1 cellular context compared by ENCODE assay signal in the genomic region with DNA sequence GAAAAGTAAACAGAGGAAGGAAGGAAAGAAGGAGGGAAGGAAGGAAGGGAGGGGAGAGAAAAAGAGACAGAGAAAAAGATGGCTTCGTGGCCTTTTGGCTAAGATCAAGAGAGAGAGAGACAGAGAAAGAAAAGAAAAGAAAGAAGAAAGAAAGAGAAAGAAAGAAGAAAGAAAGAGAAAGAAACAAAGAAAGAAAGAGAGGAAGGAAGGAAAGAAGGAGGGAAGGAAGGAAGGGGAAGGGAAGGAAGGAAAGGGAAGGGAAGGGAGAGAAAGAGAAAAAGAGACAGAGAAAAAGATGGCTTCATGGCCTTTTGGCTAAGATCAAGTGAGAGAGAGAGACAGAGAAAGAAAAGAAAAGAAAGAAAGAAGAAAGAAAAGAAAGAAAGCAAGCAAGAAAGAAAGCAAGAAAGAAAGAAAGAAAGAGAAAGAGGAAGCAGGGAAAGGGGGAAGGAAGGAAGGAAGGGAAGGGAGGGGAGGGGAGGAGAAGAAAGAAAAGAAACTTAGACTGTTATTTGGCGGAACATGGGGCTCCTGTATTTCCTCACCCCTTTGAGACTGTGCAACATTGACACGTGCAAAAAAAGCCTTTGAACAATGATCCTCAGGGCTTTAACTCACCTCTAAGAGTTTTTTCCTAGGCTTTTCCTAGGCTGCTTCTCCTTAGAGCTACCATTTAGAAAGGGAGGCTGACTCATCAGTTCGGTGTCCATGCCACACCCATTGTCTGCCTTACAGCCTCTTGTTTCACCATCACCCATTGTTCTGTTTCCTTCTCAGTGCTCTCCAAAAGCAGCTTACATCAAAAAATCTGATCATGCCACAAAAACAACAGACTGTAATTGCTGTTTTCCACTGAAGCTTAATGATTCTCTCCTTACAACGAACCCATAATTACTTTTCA.
TF ChIP-seq lines count a peak whose summit lies in the region.

No MANE protein-coding gene starts in this region.

TF ChIP-seq in GM23338, 12 proteins besides CTCF, POLR2A, EP300 and RAD21 (continued from another document):
- TF ChIP-seq, protein P1, sequence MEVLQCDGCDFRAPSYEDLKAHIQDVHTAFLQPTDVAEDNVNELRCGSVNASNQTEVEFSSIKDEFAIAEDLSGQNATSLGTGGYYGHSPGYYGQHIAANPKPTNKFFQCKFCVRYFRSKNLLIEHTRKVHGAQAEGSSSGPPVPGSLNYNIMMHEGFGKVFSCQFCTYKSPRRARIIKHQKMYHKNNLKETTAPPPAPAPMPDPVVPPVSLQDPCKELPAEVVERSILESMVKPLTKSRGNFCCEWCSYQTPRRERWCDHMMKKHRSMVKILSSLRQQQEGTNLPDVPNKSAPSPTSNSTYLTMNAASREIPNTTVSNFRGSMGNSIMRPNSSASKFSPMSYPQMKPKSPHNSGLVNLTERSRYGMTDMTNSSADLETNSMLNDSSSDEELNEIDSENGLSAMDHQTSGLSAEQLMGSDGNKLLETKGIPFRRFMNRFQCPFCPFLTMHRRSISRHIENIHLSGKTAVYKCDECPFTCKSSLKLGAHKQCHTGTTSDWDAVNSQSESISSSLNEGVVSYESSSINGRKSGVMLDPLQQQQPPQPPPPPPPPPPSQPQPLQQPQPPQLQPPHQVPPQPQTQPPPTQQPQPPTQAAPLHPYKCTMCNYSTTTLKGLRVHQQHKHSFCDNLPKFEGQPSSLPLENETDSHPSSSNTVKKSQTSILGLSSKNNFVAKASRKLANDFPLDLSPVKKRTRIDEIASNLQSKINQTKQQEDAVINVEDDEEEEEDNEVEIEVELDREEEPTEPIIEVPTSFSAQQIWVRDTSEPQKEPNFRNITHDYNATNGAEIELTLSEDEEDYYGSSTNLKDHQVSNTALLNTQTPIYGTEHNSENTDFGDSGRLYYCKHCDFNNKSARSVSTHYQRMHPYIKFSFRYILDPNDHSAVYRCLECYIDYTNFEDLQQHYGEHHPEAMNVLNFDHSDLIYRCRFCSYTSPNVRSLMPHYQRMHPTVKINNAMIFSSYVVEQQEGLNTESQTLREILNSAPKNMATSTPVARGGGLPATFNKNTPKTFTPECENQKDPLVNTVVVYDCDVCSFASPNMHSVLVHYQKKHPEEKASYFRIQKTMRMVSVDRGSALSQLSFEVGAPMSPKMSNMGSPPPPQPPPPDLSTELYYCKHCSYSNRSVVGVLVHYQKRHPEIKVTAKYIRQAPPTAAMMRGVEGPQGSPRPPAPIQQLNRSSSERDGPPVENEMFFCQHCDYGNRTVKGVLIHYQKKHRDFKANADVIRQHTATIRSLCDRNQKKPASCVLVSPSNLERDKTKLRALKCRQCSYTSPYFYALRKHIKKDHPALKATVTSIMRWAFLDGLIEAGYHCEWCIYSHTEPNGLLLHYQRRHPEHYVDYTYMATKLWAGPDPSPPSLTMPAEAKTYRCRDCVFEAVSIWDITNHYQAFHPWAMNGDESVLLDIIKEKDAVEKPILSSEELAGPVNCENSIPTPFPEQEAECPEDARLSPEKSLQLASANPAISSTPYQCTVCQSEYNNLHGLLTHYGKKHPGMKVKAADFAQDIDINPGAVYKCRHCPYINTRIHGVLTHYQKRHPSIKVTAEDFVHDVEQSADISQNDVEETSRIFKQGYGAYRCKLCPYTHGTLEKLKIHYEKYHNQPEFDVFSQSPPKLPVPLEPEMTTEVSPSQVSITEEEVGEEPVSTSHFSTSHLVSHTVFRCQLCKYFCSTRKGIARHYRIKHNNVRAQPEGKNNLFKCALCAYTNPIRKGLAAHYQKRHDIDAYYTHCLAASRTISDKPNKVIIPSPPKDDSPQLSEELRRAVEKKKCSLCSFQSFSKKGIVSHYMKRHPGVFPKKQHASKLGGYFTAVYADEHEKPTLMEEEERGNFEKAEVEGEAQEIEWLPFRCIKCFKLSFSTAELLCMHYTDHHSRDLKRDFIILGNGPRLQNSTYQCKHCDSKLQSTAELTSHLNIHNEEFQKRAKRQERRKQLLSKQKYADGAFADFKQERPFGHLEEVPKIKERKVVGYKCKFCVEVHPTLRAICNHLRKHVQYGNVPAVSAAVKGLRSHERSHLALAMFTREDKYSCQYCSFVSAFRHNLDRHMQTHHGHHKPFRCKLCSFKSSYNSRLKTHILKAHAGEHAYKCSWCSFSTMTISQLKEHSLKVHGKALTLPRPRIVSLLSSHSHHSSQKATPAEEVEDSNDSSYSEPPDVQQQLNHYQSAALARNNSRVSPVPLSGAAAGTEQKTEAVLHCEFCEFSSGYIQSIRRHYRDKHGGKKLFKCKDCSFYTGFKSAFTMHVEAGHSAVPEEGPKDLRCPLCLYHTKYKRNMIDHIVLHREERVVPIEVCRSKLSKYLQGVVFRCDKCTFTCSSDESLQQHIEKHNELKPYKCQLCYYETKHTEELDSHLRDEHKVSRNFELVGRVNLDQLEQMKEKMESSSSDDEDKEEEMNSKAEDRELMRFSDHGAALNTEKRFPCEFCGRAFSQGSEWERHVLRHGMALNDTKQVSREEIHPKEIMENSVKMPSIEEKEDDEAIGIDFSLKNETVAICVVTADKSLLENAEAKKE (CRISPR knock-in tag; IDR thresholded peaks at IDR 0.05), result no peak
- TF ChIP-seq ZNF114 (CRISPR knock-in tag; IDR thresholded peaks at IDR 0.05) (no peak), EZH2 (IDR thresholded peaks at IDR 0.05; ENCODE audit: low read depth, unreplicated experiment) (no peak), POLR2AphosphoS5 (IDR thresholded peaks at IDR 0.05; ENCODE audit: low read depth) (no peak)
